ENCODE assay signal across 14 cellular contexts in genomic region chrX:31070057-31070468, GRCh38. TPM values are rescaled to one million over a fixed set of nuclear protein-coding genes. Genes with fewer than 3 reads are reported as not detected.
DNase-seq lines count a peak whose midpoint lies in the region; ATAC-seq and TF ChIP-seq lines count a peak whose summit lies in the region.
"Had no signal": no experiment of that assay in that cellular context is flagged by ENCODE, and none has a peak within 500 bp of the region (broad histone marks: within the 10 kb centered on the region; RNA-seq: fewer than 3 reads in every experiment).

No MANE protein-coding gene starts in this region.

- H3K27ac Mint-ChIP-seq in mesothelial cell of epicardium = peak overlapping the region; percentile 14
- H3K27ac Mint-ChIP-seq: activated naive CD8-positive, alpha-beta T cell treated with anti-CD3 and anti-CD28 coated beads, Interleukin-2, amount 10 ng/mL, durations not matched to agents 7 days and 5 days; effector memory CD8-positive, alpha-beta T cell; natural killer cell treated with Interleukin-12 subunit alpha and Interleukin-12 subunit beta and Interleukin-15 and Interleukin-18, amount 100 ng/mL, for 72 hours; stimulated activated naive CD8-positive, alpha-beta T cell treated with anti-CD3 and anti-CD28 coated beads, Interleukin-15, Interleukin-2, amounts not matched to agents 100 ng/mL and 50 ng/mL, for 24 hours had no signal

- peak; percentile 43 to 67 for ATAC-seq in activated T-cell treated with anti-CD3 and anti-CD28 coated beads, Interleukin-2, amount 50 U/mL, for 4 hours
- ATAC-seq in GM21423 (IDR thresholded peaks at IDR 0.05; ENCODE audit: unreplicated experiment) (peak; percentile 80), HG03432 (IDR thresholded peaks at IDR 0.05; ENCODE audit: unreplicated experiment) (peak; percentile 75)
- ATAC-seq: effector memory CD8-positive, alpha-beta T cell had no signal

- no peak overlapping the region for H3K27ac ChIP-seq in vagina
- H3K27ac ChIP-seq in adrenal gland = no peak overlapping the region

- H3K9me3 Mint-ChIP-seq in activated T-cell treated with anti-CD3 and anti-CD28 coated beads, Interleukin-2, amount 50 U/mL, for 4 hours = peaks cover 3% of the 10 kb centered on the region
- H3K9me3 Mint-ChIP-seq in mesothelial cell of epicardium = peaks cover 49% of the 10 kb centered on the region

- no peaks in the 10 kb centered on the region for H3K36me3 Mint-ChIP-seq in activated T-cell treated with anti-CD3 and anti-CD28 coated beads, Interleukin-2, amount 50 U/mL, for 4 hours (ENCODE audit: insufficient read depth)
- H3K36me3 Mint-ChIP-seq in mesothelial cell of epicardium = peaks cover 5% of the 10 kb centered on the region
- H3K36me3 Mint-ChIP-seq: activated naive CD8-positive, alpha-beta T cell treated with anti-CD3 and anti-CD28 coated beads, Interleukin-2, amount 10 ng/mL, durations not matched to agents 7 days and 5 days; natural killer cell treated with Interleukin-12 subunit alpha and Interleukin-12 subunit beta and Interleukin-15 and Interleukin-18, amount 100 ng/mL, for 72 hours had no signal

- TF ChIP-seq CTCF in mesothelial cell of epicardium (IDR thresholded peaks at IDR 0.05; ENCODE audit: unreplicated experiment) (no peak), vagina (IDR thresholded peaks at IDR 0.05) (no peak), adrenal gland (IDR thresholded peaks at IDR 0.05) (no peak)

- no peak overlapping the region for H3K4me3 Mint-ChIP-seq in activated T-cell treated with anti-CD3 and anti-CD28 coated beads, Interleukin-2, amount 50 U/mL, for 4 hours
- no peak overlapping the region for H3K4me3 Mint-ChIP-seq in mesothelial cell of epicardium
- H3K4me3 Mint-ChIP-seq: activated naive CD8-positive, alpha-beta T cell treated with anti-CD3 and anti-CD28 coated beads, Interleukin-2, amount 10 ng/mL, durations not matched to agents 7 days and 5 days; effector memory CD8-positive, alpha-beta T cell; natural killer cell treated with Interleukin-12 subunit alpha and Interleukin-12 subunit beta and Interleukin-15 and Interleukin-18, amount 100 ng/mL, for 72 hours; stimulated activated naive CD8-positive, alpha-beta T cell treated with anti-CD3 and anti-CD28 coated beads, Interleukin-15, Interleukin-2, amounts not matched to agents 100 ng/mL and 50 ng/mL, for 24 hours had no signal

- no peaks in the 10 kb centered on the region for H3K27me3 ChIP-seq in vagina
- no peaks in the 10 kb centered on the region for H3K27me3 ChIP-seq in adrenal gland

- H3K4me1 Mint-ChIP-seq in activated T-cell treated with anti-CD3 and anti-CD28 coated beads, Interleukin-2, amount 50 U/mL, for 4 hours (ENCODE audit: low read depth) = peaks cover 6% of the 10 kb centered on the region
- H3K4me1 Mint-ChIP-seq in mesothelial cell of epicardium = peaks cover 9% of the 10 kb centered on the region

- H3K4me3 ChIP-seq in vagina = no peak overlapping the region
- H3K4me3 ChIP-seq in adrenal gland = no peak overlapping the region

- H3K9me3 ChIP-seq in vagina (no peaks in the 10 kb centered on the region), adrenal gland (replicated peaks in 1 of 3) (no peaks in the 10 kb centered on the region)

- H3K4me1 ChIP-seq in vagina (no peaks in the 10 kb centered on the region), adrenal gland (replicated peaks in 1 of 2) (no peaks in the 10 kb centered on the region)

- no peak for DNase-seq in activated T-cell treated with anti-CD3 and anti-CD28 coated beads, Interleukin-2, amount 50 U/mL, for 4 hours
- no peak for DNase-seq in activated T-cell treated with anti-CD3 and anti-CD28 coated beads for 4 hours
- no peak for DNase-seq in mesothelial cell of epicardium (ENCODE audit: low spot score in 2 of 2, unreplicated experiment in 2 of 2)
- DNase-seq in vagina (ENCODE audit: extremely low spot score in 2 of 2) = no peak
- no peak for DNase-seq in adrenal gland
- DNase-seq in GF-D8 (lab: John Stamatoyannopoulos, UW) = no peak
- DNase-seq: activated naive CD8-positive, alpha-beta T cell treated with anti-CD3 and anti-CD28 coated beads, Interleukin-2, amount 10 ng/mL, durations not matched to agents 7 days and 5 days; effector memory CD8-positive, alpha-beta T cell; NCI-H1105 treated with DMSO at 0.1 percent for 48 hours had no signal

- H3K36me3 ChIP-seq in vagina (no peaks in the 10 kb centered on the region), adrenal gland (replicated peaks in 1 of 2) (no peaks in the 10 kb centered on the region)

- no peaks in the 10 kb centered on the region for H3K27me3 Mint-ChIP-seq in activated T-cell treated with anti-CD3 and anti-CD28 coated beads, Interleukin-2, amount 50 U/mL, for 4 hours (ENCODE audit: low read depth)
- no peaks in the 10 kb centered on the region for H3K27me3 Mint-ChIP-seq in mesothelial cell of epicardium (ENCODE audit: low read depth)
- H3K27me3 Mint-ChIP-seq: activated naive CD8-positive, alpha-beta T cell treated with anti-CD3 and anti-CD28 coated beads, Interleukin-2, amount 10 ng/mL, durations not matched to agents 7 days and 5 days; effector memory CD8-positive, alpha-beta T cell; natural killer cell treated with Interleukin-12 subunit alpha and Interleukin-12 subunit beta and Interleukin-15 and Interleukin-18, amount 100 ng/mL, for 72 hours; stimulated activated naive CD8-positive, alpha-beta T cell treated with anti-CD3 and anti-CD28 coated beads, Interleukin-15, Interleukin-2, amounts not matched to agents 100 ng/mL and 50 ng/mL, for 24 hours had no signal

- intact Hi-C loops in vagina (cut with DNase I) (no loop called here), adrenal gland (cut with DNase I) (no loop called here)

- TF ChIP-seq POLR2A in vagina (IDR thresholded peaks at IDR 0.05) (no peak), adrenal gland (IDR thresholded peaks at IDR 0.05) (no peak)

RNA-seq across cellular contexts. Expression of gene FTHL17, which starts 1.8 kb away (rescaled TPM):
- total RNA-seq in activated T-cell treated with anti-CD3 and anti-CD28 coated beads, Interleukin-2, amount 50 U/mL, for 4 hours = not detected
- total RNA-seq in mesothelial cell of epicardium (not detected in 3 replicates), vagina (not detected), adrenal gland (not detected)
- not detected for polyA plus RNA-seq in adrenal gland
- total RNA-seq: activated naive CD8-positive, alpha-beta T cell treated with anti-CD3 and anti-CD28 coated beads, Interleukin-2, amount 10 ng/mL, durations not matched to agents 7 days and 5 days; natural killer cell treated with Interleukin-12 subunit alpha and Interleukin-12 subunit beta and Interleukin-15 and Interleukin-18, amount 100 ng/mL, for 72 hours had no signal
- polyA plus RNA-seq: AG04450 had no signal
